ENCODE assay signal across 14 cellular contexts in the genomic region with DNA sequence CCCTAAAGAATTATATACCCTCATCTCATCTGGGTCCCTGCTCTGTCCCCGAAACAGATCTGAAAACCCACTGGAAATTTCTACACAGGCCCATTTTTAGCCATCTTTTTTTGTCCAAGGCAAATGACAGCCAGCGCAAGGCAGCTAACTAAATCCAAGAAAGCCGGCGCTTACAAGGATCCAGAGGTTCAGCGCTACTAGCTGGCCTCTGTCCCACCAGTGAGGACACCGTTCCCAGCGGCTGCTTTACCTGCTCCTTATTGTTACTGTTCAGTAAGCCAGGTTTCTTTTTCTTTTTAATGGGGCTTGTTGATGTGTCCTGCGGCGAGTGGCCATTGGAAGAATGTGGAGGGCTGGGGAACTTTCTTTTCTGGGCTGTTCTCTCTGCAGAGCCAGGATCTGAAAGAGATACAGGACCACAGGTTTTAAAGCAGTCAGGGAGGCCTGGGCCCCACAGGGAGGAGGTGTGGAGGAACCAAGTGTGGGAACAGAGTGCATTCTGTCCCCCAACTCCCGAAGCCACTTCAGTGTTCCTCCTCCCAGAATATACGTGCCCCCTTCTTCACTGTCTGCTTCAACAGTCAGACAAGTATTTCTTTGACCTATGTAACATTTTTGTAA. TPM values are rescaled to one million over a fixed set of nuclear protein-coding genes. Genes with fewer than 3 reads are reported as not detected.
DNase-seq lines count a peak whose midpoint lies in the region; ATAC-seq, FAIRE-seq and TF ChIP-seq lines count a peak whose summit lies in the region.
"Had no signal": no experiment of that assay in that cellular context is flagged by ENCODE, and none has a peak within 500 bp of the region (broad histone marks: within the 10 kb centered on the region; RNA-seq: fewer than 3 reads in every experiment).

No MANE protein-coding gene starts in this region.

- H3K27me3 ChIP-seq in layer of hippocampus (ENCODE audit: control insufficient read depth, insufficient read depth, low read length): no peaks in the 10 kb centered on the region
- H3K27me3 ChIP-seq: BLaER1, spleen had no signal

- H3K4me1 Mint-ChIP-seq in HFFc6 (ENCODE audit: low read depth): peaks cover 17% of the 10 kb centered on the region
- H3K4me1 Mint-ChIP-seq in brain: peaks cover 37% of the 10 kb centered on the region
- H3K4me1 Mint-ChIP-seq in stimulated activated effector memory CD8-positive, alpha-beta T cell treated with anti-CD3 and anti-CD28 coated beads, Interleukin-12 subunit alpha, Interleukin-12 subunit beta, amount 100 ng/mL, for 72 hours: peaks cover 39% of the 10 kb centered on the region

- H3K27ac Mint-ChIP-seq in HFFc6: peak overlapping the region; percentile 59; the same call in 1 of the 2 replicates
- peak overlapping the region; percentile 31 to 94 (median 47) for H3K27ac Mint-ChIP-seq in brain
- H3K27ac Mint-ChIP-seq in stimulated activated effector memory CD8-positive, alpha-beta T cell treated with anti-CD3 and anti-CD28 coated beads, Interleukin-12 subunit alpha, Interleukin-12 subunit beta, amount 100 ng/mL, for 72 hours: peak overlapping the region; percentile 69

- no peak for DNase-seq in HFFc6
- no peak for DNase-seq in stimulated activated effector memory CD8-positive, alpha-beta T cell treated with anti-CD3 and anti-CD28 coated beads, Interleukin-12 subunit alpha, Interleukin-12 subunit beta, amount 100 ng/mL, for 72 hours (ENCODE audit: low spot score in 2 of 2)
- no peak for DNase-seq in germinal center (ENCODE audit: low spot score)
- DNase-seq in GM19239 (ENCODE audit: insufficient read length, low spot score): no peak
- DNase-seq in activated CD4-positive, alpha-beta T cell treated with anti-CD3 and anti-CD28 coated beads for 1 hour: no peak
- DNase-seq: activated CD8-positive, alpha-beta memory T cell treated with anti-CD3 and anti-CD28 coated beads, Interleukin-2, amount 50 U/mL, for 48 hours; PC-3; spleen had no signal

- no peaks in the 10 kb centered on the region; the same call in 1 of the 2 replicates for H3K27me3 Mint-ChIP-seq in HFFc6 (ENCODE audit: insufficient read depth)
- no peaks in the 10 kb centered on the region for H3K27me3 Mint-ChIP-seq in brain

- peaks cover 18% of the 10 kb centered on the region for H3K36me3 Mint-ChIP-seq in HFFc6 (ENCODE audit: low read depth)
- H3K36me3 Mint-ChIP-seq in brain: peaks cover 76% of the 10 kb centered on the region
- peaks cover 77% of the 10 kb centered on the region for H3K36me3 Mint-ChIP-seq in stimulated activated effector memory CD8-positive, alpha-beta T cell treated with anti-CD3 and anti-CD28 coated beads, Interleukin-12 subunit alpha, Interleukin-12 subunit beta, amount 100 ng/mL, for 72 hours

- no peak for ATAC-seq in stimulated activated effector memory CD8-positive, alpha-beta T cell treated with anti-CD3 and anti-CD28 coated beads, Interleukin-12 subunit alpha, Interleukin-12 subunit beta, amount 100 ng/mL, for 72 hours
- no peak for ATAC-seq in HG03521 (IDR thresholded peaks at IDR 0.05; ENCODE audit: unreplicated experiment)
- ATAC-seq: PC-3 had no signal

- H3K27ac ChIP-seq in layer of hippocampus (ENCODE audit: low read depth, low read length): peak overlapping the region; percentile 13
- H3K27ac ChIP-seq: BLaER1 had no signal

- FAIRE-seq in GM19239 (lab: Jason Lieb, UNC): no peak
- FAIRE-seq: endometrium, GM18507 had no signal

- H3K9me3 Mint-ChIP-seq in HFFc6: no peaks in the 10 kb centered on the region
- peaks cover 0 to 2% (median 0%) of the 10 kb centered on the region in 5 experiments for H3K9me3 Mint-ChIP-seq in brain
- H3K9me3 Mint-ChIP-seq in stimulated activated effector memory CD8-positive, alpha-beta T cell treated with anti-CD3 and anti-CD28 coated beads, Interleukin-12 subunit alpha, Interleukin-12 subunit beta, amount 100 ng/mL, for 72 hours: no peaks in the 10 kb centered on the region

- TF ChIP-seq CTCF in HFFc6 (IDR thresholded peaks at IDR 0.05) (no peak), brain (conservative IDR thresholded peaks at IDR 0.05) (no peak)

- H3K4me3 Mint-ChIP-seq in HFFc6: no peak overlapping the region
- no peak overlapping the region for H3K4me3 Mint-ChIP-seq in brain
- no peak overlapping the region for H3K4me3 Mint-ChIP-seq in stimulated activated effector memory CD8-positive, alpha-beta T cell treated with anti-CD3 and anti-CD28 coated beads, Interleukin-12 subunit alpha, Interleukin-12 subunit beta, amount 100 ng/mL, for 72 hours

RNA-seq across cellular contexts. Expression of a gene that starts 46.6 kb away (rescaled TPM):
- 10 to 100 TPM; 27.8 to 38.3 (median 34.8) TPM for total RNA-seq in HFFc6 (2021; fragmentation: NEBNext Ultra II Directional; extraction: Animal tissue kit (Norgen Biotek cat#: 25700))
- 29.9 TPM for polyA plus RNA-seq in brain (ENCODE audit: insufficient read depth, low read depth, low replicate concordance)
